In the genomic region with DNA sequence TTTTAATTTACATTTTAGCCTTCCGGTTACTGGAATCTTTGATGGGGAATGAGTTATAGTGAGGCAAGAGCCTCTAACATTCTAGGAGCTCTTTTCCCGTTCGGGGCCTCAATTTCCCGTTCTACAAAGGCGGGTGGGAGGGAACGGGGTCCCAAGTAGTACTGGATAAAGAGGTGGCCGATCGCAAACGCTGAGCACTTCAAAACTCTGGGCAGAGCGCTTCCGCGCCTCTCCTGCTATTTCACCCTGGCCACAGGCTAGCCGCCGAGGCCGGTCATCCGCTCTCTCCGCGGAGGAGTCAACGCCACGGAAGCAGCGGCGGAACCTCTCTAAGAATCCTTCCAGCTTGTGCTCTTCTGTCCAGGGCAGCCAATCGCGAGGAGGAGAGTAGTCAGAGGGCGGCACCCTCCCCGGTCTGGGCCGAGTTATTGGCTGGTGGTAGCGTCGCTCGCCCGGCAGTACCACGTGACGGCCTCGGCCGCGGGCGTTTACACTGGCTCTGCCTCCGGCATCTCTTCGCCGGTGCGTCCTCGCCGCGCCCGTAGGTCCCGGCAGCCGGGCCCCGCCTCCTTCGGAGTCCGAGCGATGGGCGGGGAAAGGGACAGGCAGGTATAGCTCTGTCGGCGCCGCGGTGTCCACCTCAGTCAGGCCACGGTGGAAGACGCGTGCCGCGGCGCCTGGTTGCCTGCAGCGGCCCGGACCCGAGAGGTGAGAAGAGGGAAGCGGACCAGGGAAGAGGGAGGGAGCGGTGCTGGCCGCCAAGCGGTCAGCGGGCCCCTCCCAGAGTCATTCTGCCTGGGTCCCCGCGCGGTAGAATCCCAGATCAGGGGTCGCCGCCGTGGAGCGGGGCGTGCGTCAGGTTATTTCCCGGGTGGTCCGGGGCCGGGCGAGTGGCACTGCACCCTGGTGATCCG, we compare ENCODE assay signal across 8 cellular contexts. TPM values are rescaled to one million over a fixed set of nuclear protein-coding genes. Genes with fewer than 3 reads are reported as not detected.
DNase-seq lines count a peak whose midpoint lies in the region; ATAC-seq and TF ChIP-seq lines count a peak whose summit lies in the region.

A gene (plus strand): TSS at position 487 of the 914 bp plus-strand sequence. CDS start 16,895 bp downstream, outside the sequence.

- CTCF ChIA-PET in activated CD4-positive, alpha-beta memory T cell treated with anti-CD3 and anti-CD28 coated beads for 36 hours (lab: Charles Lee): interaction anchor here (0.7 to 7.1 kb wide), 13 partner anchors 10 to 332 kb away, joined by 3 to 172 read pairs (median 9); a partner anchor contains a TSS

- peak in 1 of 2 donors; percentile 51 for TF ChIP-seq POLR2A in lower leg skin (IDR thresholded peaks at IDR 0.05)

- ATAC-seq in GM19397 (IDR thresholded peaks at IDR 0.05; ENCODE audit: unreplicated experiment) (peak; percentile 99), HG03571 (IDR thresholded peaks at IDR 0.05; ENCODE audit: unreplicated experiment) (peak; percentile 99)

- peak within 1 kb of the TSS; percentile 83 for H3K27ac ChIP-seq in duodenal mucosa (ENCODE audit: low read depth, low read length)

- H3K4me3 ChIP-seq in duodenal mucosa (ENCODE audit: low read depth in 1 of 2, low read length in 2 of 2) (peak within 1 kb of the TSS; percentile 80 to 87), lower leg skin (ENCODE audit: low read depth, poor library complexity, severe bottlenecking) (peak within 1 kb of the TSS; percentile 62)

- peaks cover 12 to 13% of the 10 kb centered on the region in 2 donors for H3K4me1 ChIP-seq in duodenal mucosa (ENCODE audit: control insufficient read depth in 1 of 2, insufficient read depth in 2 of 2, low read length in 2 of 2)

- no peaks in the 10 kb centered on the region for H3K36me3 ChIP-seq in duodenal mucosa (ENCODE audit: control insufficient read depth in 1 of 2, insufficient read depth in 2 of 2, low read length in 2 of 2)

- peak within 1 kb of the TSS; percentile 97 for H3K27ac Mint-ChIP-seq in activated CD4-positive, alpha-beta memory T cell treated with anti-CD3 and anti-CD28 coated beads for 36 hours

- H3K9ac ChIP-seq in duodenal mucosa (ENCODE audit: low read depth in 1 of 2, low read length in 2 of 2): peak within 1 kb of the TSS; percentile 79 to 83

- WGBS in lower leg skin, 2 donors: 1% methylated on average over 37 to 77 of the region's 84 CpGs

- H3K9me3 ChIP-seq in duodenal mucosa (ENCODE audit: control insufficient read depth in 1 of 2, low read length in 2 of 2): no peaks in the 10 kb centered on the region

- H3K4me3 Mint-ChIP-seq in activated CD4-positive, alpha-beta memory T cell treated with anti-CD3 and anti-CD28 coated beads for 36 hours: peak within 1 kb of the TSS; percentile 91

- no peaks in the 10 kb centered on the region for H3K36me3 Mint-ChIP-seq in activated CD4-positive, alpha-beta memory T cell treated with anti-CD3 and anti-CD28 coated beads for 36 hours

- TF ChIP-seq CTCF in lower leg skin (IDR thresholded peaks at IDR 0.05): no peak

- intact Hi-C loops in activated CD4-positive, alpha-beta memory T cell treated with anti-CD3 and anti-CD28 coated beads for 36 hours (cut with micrococcal nuclease): loop anchor here (1.0 to 5.0 kb wide), 3 partner anchors 30 to 323 kb away; a partner anchor contains a TSS
- intact Hi-C loops in lower leg skin (cut with DNase I; ENCODE audit: low total_unique reads): loop anchor here (5.0 kb wide), 1 partner anchor 123 kb away; no protein-coding TSS in a partner anchor

- no peaks in the 10 kb centered on the region for H3K9me3 Mint-ChIP-seq in activated CD4-positive, alpha-beta memory T cell treated with anti-CD3 and anti-CD28 coated beads for 36 hours

- peaks cover 25% of the 10 kb centered on the region for H3K4me1 Mint-ChIP-seq in activated CD4-positive, alpha-beta memory T cell treated with anti-CD3 and anti-CD28 coated beads for 36 hours (ENCODE audit: low read depth)

- POLR2A ChIA-PET in activated CD4-positive, alpha-beta memory T cell treated with anti-CD3 and anti-CD28 coated beads for 36 hours (lab: Charles Lee): interaction anchor here (0.5 to 2.8 kb wide), 8 partner anchors 40 to 409 kb away, joined by 3 to 21 read pairs (median 4); a partner anchor contains a TSS

- H3K27me3 ChIP-seq in duodenal mucosa (ENCODE audit: control insufficient read depth in 1 of 2, insufficient read depth in 2 of 2, low read length in 2 of 2): no peaks in the 10 kb centered on the region

- no peaks in the 10 kb centered on the region for H3K27me3 Mint-ChIP-seq in activated CD4-positive, alpha-beta memory T cell treated with anti-CD3 and anti-CD28 coated beads for 36 hours

- peak; percentile 98 for DNase-seq in CD1c-positive myeloid dendritic cell (ENCODE audit: extremely low spot score)
- DNase-seq in NCI-H82 (lab: John Stamatoyannopoulos, UW): peak; percentile 97
- peak; percentile 97 for DNase-seq in activated CD4-positive, alpha-beta memory T cell treated with anti-CD3 and anti-CD28 coated beads for 36 hours
- peak; percentile 97 to 99 for DNase-seq in lower leg skin (ENCODE audit: low spot score in 2 of 2)
- peak; percentile 86 to 95 for DNase-seq in stimulated activated CD4-positive, alpha-beta T cell treated with anti-CD3 and anti-CD28 coated beads, Interleukin-4, amount 100 ng/mL, for 48 hours (ENCODE audit: low read depth in 2 of 2)

RNA-seq across cellular contexts. Expression of the gene that starts here (rescaled TPM):
- total RNA-seq in activated CD4-positive, alpha-beta memory T cell treated with anti-CD3 and anti-CD28 coated beads for 36 hours: 1 to 10 TPM; 5.9 to 6.2 TPM
- total RNA-seq in lower leg skin: 10 to 100 TPM in 3 of 4 donors, 1 to 10 TPM in 1; 8.4 to 56.5 (median 33.3) TPM

Comparison
In these comparisons a context has a peak if more than half of its experiments do, and no peak if none do; other contexts are left out.
1. Peak in every context shown above with its lines: DNase-seq, ATAC-seq, H3K4me3 ChIP-seq and H3K27ac ChIP-seq.